In genomic region chr6:87151786-87152527, GRCh38 we compare ENCODE assay signal across 8 cellular contexts. TPM values are rescaled to one million over a fixed set of nuclear protein-coding genes. Genes with fewer than 3 reads are reported as not detected.
DNase-seq lines count a peak whose midpoint lies in the region; ATAC-seq and TF ChIP-seq lines count a peak whose summit lies in the region.

No MANE protein-coding gene starts in this region.

- peak; percentile 32 for ATAC-seq in HG02571 (IDR thresholded peaks at IDR 0.05; ENCODE audit: unreplicated experiment)

- H3K4me1 Mint-ChIP-seq in chondrocyte (ENCODE audit: low read depth) = peaks cover 44% of the 10 kb centered on the region

- peak overlapping the region; percentile 71 for H3K4me3 Mint-ChIP-seq in chondrocyte (ENCODE audit: unreplicated experiment)

- no peaks in the 10 kb centered on the region for H3K9me3 Mint-ChIP-seq in chondrocyte (ENCODE audit: low read depth)

- no peak for TF ChIP-seq CTCF in GM12865 (IDR thresholded peaks at IDR 0.05; ENCODE audit: insufficient read depth, low read depth, low read length, missing control alignments)
- peak; percentile 37 for TF ChIP-seq CTCF in chondrocyte (IDR thresholded peaks at IDR 0.05)

- H3K36me3 Mint-ChIP-seq in chondrocyte (ENCODE audit: low read depth) = no peaks in the 10 kb centered on the region

- H3K4me3 ChIP-seq in GM12865 (ENCODE audit: low read depth, low read length) = peak overlapping the region; percentile 88

- H3K27ac Mint-ChIP-seq in chondrocyte (ENCODE audit: unreplicated experiment) = peak overlapping the region; percentile 92

- DNase-seq in GM12865 (ENCODE audit: low read depth) (peak; percentile 86), NCI-H1930 (lab: John Stamatoyannopoulos, UW) (peak; percentile 26 to 51), chondrocyte (ENCODE audit: low spot score) (no peak), kidney tubule cell (ENCODE audit: low spot score) (peak; percentile 63), RKO (ENCODE audit: low spot score) (no peak)
- DNase-seq in activated CD4-positive, alpha-beta T cell treated with anti-CD3 and anti-CD28 coated beads for 24 hours (ENCODE audit: low read depth in 2 of 2) = peak; percentile 54 to 59
- DNase-seq in stimulated activated CD4-positive, alpha-beta T cell treated with anti-CD3 and anti-CD28 coated beads, Interleukin-1b, Interleukin-23, amount 100 ng/mL, for 4 hours (ENCODE audit: low read depth in 2 of 2) = peak; percentile 58 to 73

- peaks cover under 1% of the 10 kb centered on the region for H3K27me3 Mint-ChIP-seq in chondrocyte (ENCODE audit: low read depth)

RNA-seq across cellular contexts. Expression of gene ZNF292, which starts 3.4 kb away (rescaled TPM):
- total RNA-seq in chondrocyte = 34.6 to 39.6 TPM (median 39.0 TPM) in 3 replicates

RNA-seq across cellular contexts. Expression of gene CGA, which starts 57.1 kb away (rescaled TPM):
- 1.3 TPM in 1 of 3 replicates, not detected in the others for total RNA-seq in chondrocyte

Comparison
In these comparisons a context has a peak if more than half of its experiments do, and no peak if none do; other contexts are left out.
1. DNase-seq: peak in GM12865 (single experiment), NCI-H1930 (2 of 2), activated CD4-positive, alpha-beta T cell treated with anti-CD3 and anti-CD28 coated beads for 24 hours (2 of 2), kidney tubule cell (single experiment) and stimulated activated CD4-positive, alpha-beta T cell treated with anti-CD3 and anti-CD28 coated beads, Interleukin-1b, Interleukin-23, amount 100 ng/mL, for 4 hours (2 of 2); none in chondrocyte (single experiment) and RKO (single experiment).